ENCODE assay signal across 8 cellular contexts in the genomic region with DNA sequence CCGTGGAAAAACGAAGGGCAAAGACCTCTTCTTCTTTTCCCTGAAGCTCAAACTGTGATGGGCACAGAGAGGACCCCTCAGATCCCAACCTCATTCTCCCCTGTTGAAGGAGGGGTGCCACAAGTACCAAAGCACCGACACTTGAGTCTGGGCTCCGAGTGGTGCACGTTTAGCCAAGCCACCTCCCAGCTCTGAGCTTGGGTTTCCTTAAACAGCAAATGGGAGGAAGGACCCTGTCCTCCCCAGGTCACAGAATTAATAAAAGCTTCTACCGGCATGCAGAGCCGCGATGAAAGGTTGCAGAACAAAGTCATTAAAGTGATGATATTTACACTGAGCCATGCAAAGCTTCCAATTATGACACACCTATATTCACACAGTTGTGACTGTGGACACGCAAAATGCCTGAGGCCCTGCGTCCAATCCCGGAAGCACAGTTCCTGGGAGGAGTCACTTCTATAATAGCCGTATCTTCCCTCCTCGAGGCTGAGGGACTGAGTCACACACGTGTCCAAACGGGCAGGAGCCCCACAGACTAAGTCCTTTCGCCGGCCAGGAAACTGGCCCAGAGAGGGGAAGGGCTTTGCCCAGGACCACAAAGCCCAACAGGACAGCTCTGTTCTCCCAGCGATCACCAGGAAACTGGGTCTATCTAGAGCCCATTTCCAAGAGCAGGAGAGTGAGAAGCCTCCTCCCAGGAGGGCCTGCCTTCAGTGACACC. TPM values are rescaled to one million over a fixed set of nuclear protein-coding genes. Genes with fewer than 3 reads are reported as not detected.
A peak's percentile ranks its signal among the peaks of the same experiment; 100 is the strongest.
DNase-seq lines count a peak whose midpoint lies in the region; ATAC-seq and TF ChIP-seq lines count a peak whose summit lies in the region.

No MANE protein-coding gene starts in this region.

- H3K27me3 ChIP-seq in ascending aorta (no peaks in the 10 kb centered on the region), hepatocyte (no peaks in the 10 kb centered on the region)

- H3K9me3 ChIP-seq in ascending aorta (no peaks in the 10 kb centered on the region), hepatocyte (ENCODE audit: low read depth) (no peaks in the 10 kb centered on the region)

- H2AFZ ChIP-seq in hepatocyte: peak overlapping the region; percentile 48

- H3K79me2 ChIP-seq in hepatocyte: peaks cover 38% of the 10 kb centered on the region

- H3K27ac ChIP-seq in ascending aorta: peak overlapping the region; percentile 96 to 100
- H3K27ac ChIP-seq in hepatocyte: peak overlapping the region; percentile 100

- H4K20me1 ChIP-seq in hepatocyte (ENCODE audit: insufficient read depth, poor library complexity, severe bottlenecking): peaks cover 22% of the 10 kb centered on the region

- H3K9me2 ChIP-seq in hepatocyte (replicated peaks; ENCODE audit: insufficient read depth): no peaks in the 10 kb centered on the region

- no peak for TF ChIP-seq CTCF in ascending aorta (IDR thresholded peaks at IDR 0.05)
- no peak for TF ChIP-seq CTCF in hepatocyte (IDR thresholded peaks at IDR 0.05; ENCODE audit: poor library complexity)

- H3K4me2 ChIP-seq in hepatocyte: peak overlapping the region; percentile 96

- no peak for ATAC-seq in HG02852 (IDR thresholded peaks at IDR 0.05; ENCODE audit: unreplicated experiment)

- no peaks in the 10 kb centered on the region for H3K36me3 ChIP-seq in ascending aorta
- no peaks in the 10 kb centered on the region for H3K36me3 ChIP-seq in hepatocyte (replicated peaks; ENCODE audit: insufficient read depth, low read depth)

- 11% methylated on average over 18 of the region's 18 CpGs for WGBS in hepatocyte (ENCODE audit: low lambda C conversion rate, missing lambda C conversion rate)

- DNase-seq in activated CD8-positive, alpha-beta memory T cell treated with anti-CD3 and anti-CD28 coated beads, Interleukin-2, amount 50 U/mL, for 48 hours: peak; percentile 55
- no peak for DNase-seq in activated CD8-positive, alpha-beta memory T cell treated with anti-CD3 and anti-CD28 coated beads for 24 hours
- DNase-seq in NCI-H526 treated with DMSO at 0.1 percent for 48 hours (lab: John Stamatoyannopoulos, UW) (peak; percentile 65), ascending aorta (ENCODE audit: low spot score in 2 of 2) (peak; percentile 68 to 94), hepatocyte (ENCODE audit: low spot score) (peak; percentile 91), renal cortical epithelial cell (ENCODE audit: low read depth) (peak; percentile 86)
- DNase-seq in stimulated activated CD4-positive, alpha-beta T cell treated with anti-CD3 and anti-CD28 coated beads, Interleukin-2, amount 100 ng/mL, for 48 hours: no peak

- intact Hi-C loops in ascending aorta (cut with DNase I): loop anchor here (2.0 to 10.0 kb wide), 5 partner anchors 45 to 473 kb away; partner anchors contain the start of genes ANKRD54, DDX17, EIF3L and MAFF

- peak overlapping the region; percentile 46 to 77 for H3K4me3 ChIP-seq in ascending aorta
- H3K4me3 ChIP-seq in hepatocyte: no peak overlapping the region

- peaks cover 10 to 30% of the 10 kb centered on the region in 2 donors for H3K4me1 ChIP-seq in ascending aorta
- H3K4me1 ChIP-seq in hepatocyte (ENCODE audit: insufficient read depth): peaks cover 38% of the 10 kb centered on the region

RNA-seq across cellular contexts. Expression of gene CSNK1E, which starts 0.9 kb away (rescaled TPM):
- total RNA-seq in ascending aorta (185 TPM), hepatocyte (85.8 and 89.5 TPM in 2 replicates), renal cortical epithelial cell (86.7 and 118 TPM in 2 replicates)
- polyA plus RNA-seq in hepatocyte: 123 and 152 TPM in 2 replicates

RNA-seq across cellular contexts. Expression of gene TMEM184B, which starts 45.3 kb away (rescaled TPM):
- total RNA-seq in ascending aorta: 118 TPM
- 32.1 and 58.2 TPM in 2 replicates for total RNA-seq in hepatocyte
- 90.0 and 102 TPM in 2 replicates for polyA plus RNA-seq in hepatocyte
- 16.5 and 67.5 TPM in 2 replicates for total RNA-seq in renal cortical epithelial cell

Comparison
In these comparisons a context has a peak if more than half of its experiments do, and no peak if none do; other contexts are left out.
1. DNase-seq: peak in activated CD8-positive, alpha-beta memory T cell treated with anti-CD3 and anti-CD28 coated beads, Interleukin-2, amount 50 U/mL, for 48 hours (single experiment), NCI-H526 treated with DMSO at 0.1 percent for 48 hours (single experiment), ascending aorta (2 of 2), hepatocyte (single experiment) and renal cortical epithelial cell (single experiment); none in activated CD8-positive, alpha-beta memory T cell treated with anti-CD3 and anti-CD28 coated beads for 24 hours (single experiment) and stimulated activated CD4-positive, alpha-beta T cell treated with anti-CD3 and anti-CD28 coated beads, Interleukin-2, amount 100 ng/mL, for 48 hours (0 of 2).